ENCODE assay signal across 8 cellular contexts in genomic region chr21:38806942-38807284, GRCh38. TPM values are rescaled to one million over a fixed set of nuclear protein-coding genes. Genes with fewer than 3 reads are reported as not detected.
A peak's percentile ranks its signal among the peaks of the same experiment; 100 is the strongest.
DNase-seq lines count a peak whose midpoint lies in the region; ATAC-seq, FAIRE-seq and TF ChIP-seq lines count a peak whose summit lies in the region.

No MANE protein-coding gene starts in this region.

- H2AFZ ChIP-seq in astrocyte (ENCODE audit: low read depth, low read length), result peak overlapping the region; percentile 12

- no peak for DNase-seq in CD8-positive, alpha-beta memory T cell
- DNase-seq in MG63 (no peak), astrocyte (ENCODE audit: low read depth) (peak; percentile 31), upper lobe of right lung (no peak), H54 (ENCODE audit: insufficient read length, low spot score) (no peak), GM10266 (ENCODE audit: extremely low spot score) (no peak), germinal center (ENCODE audit: low spot score) (no peak)

- H3K36me3 ChIP-seq in CD8-positive, alpha-beta memory T cell (ENCODE audit: insufficient read depth, low read length), result no peaks in the 10 kb centered on the region
- H3K36me3 ChIP-seq in MG63 (peaks cover 42% of the 10 kb centered on the region), astrocyte (ENCODE audit: insufficient read depth, low read length) (peaks cover 1% of the 10 kb centered on the region), liver (ENCODE audit: control insufficient read depth in 4 of 4, insufficient read depth in 3 of 4, low read depth in 1 of 4, low read length in 3 of 4) (peaks cover 2 to 21% (median 12%) of the 10 kb centered on the region in 4 donors), upper lobe of right lung (peaks cover 31% of the 10 kb centered on the region)

- TF ChIP-seq CTCF in astrocyte (IDR thresholded peaks at IDR 0.05; ENCODE audit: insufficient read depth, low read depth, low read length) (no peak), liver (IDR thresholded peaks at IDR 0.05; ENCODE audit: low read depth, low read length, missing input control) (no peak), upper lobe of right lung (IDR thresholded peaks at IDR 0.05) (no peak), GM10266 (IDR thresholded peaks at IDR 0.05; ENCODE audit: control insufficient read depth, insufficient read depth, low read depth, missing control alignments) (no peak)

- H3K4me1 ChIP-seq in CD8-positive, alpha-beta memory T cell (ENCODE audit: insufficient read depth, low read length), result peaks cover 23% of the 10 kb centered on the region
- H3K4me1 ChIP-seq in astrocyte (ENCODE audit: insufficient read depth, low read length), result peaks cover 42% of the 10 kb centered on the region
- peaks cover 4 to 31% (median 15%) of the 10 kb centered on the region in 4 donors for H3K4me1 ChIP-seq in liver (ENCODE audit: control insufficient read depth in 4 of 4, insufficient read depth in 4 of 4, low read length in 3 of 4)
- H3K4me1 ChIP-seq in upper lobe of right lung, result peaks cover 39% of the 10 kb centered on the region

- CTCF ChIA-PET in CD8-positive, alpha-beta memory T cell (lab: Charles Lee), result interaction anchor here (1.2 kb wide), 2 partner anchors 37 to 56 kb away, joined by 3 to 6 read pairs; no protein-coding TSS in a partner anchor

- H3K27me3 Mint-ChIP-seq in CD8-positive, alpha-beta memory T cell, result peaks cover 0 to 1% of the 10 kb centered on the region in 2 donors
- no peaks in the 10 kb centered on the region for H3K27me3 Mint-ChIP-seq in astrocyte (ENCODE audit: low read depth, unreplicated experiment)

- no peaks in the 10 kb centered on the region for H3K9me3 ChIP-seq in CD8-positive, alpha-beta memory T cell (ENCODE audit: low read length)
- H3K9me3 ChIP-seq in MG63 (no peaks in the 10 kb centered on the region), astrocyte (ENCODE audit: insufficient read depth, low read depth, low read length) (no peaks in the 10 kb centered on the region), liver (ENCODE audit: control insufficient read depth in 4 of 4, low read length in 3 of 4) (no peaks in the 10 kb centered on the region), upper lobe of right lung (no peaks in the 10 kb centered on the region)

- H3K36me3 Mint-ChIP-seq in CD8-positive, alpha-beta memory T cell, result peaks cover 0 to 25% (median 4%) of the 10 kb centered on the region in 3 donors
- H3K36me3 Mint-ChIP-seq in astrocyte (ENCODE audit: low read depth, unreplicated experiment), result peaks cover 9% of the 10 kb centered on the region

- H3K4me1 Mint-ChIP-seq in CD8-positive, alpha-beta memory T cell, result peaks cover 22 to 38% (median 36%) of the 10 kb centered on the region in 3 donors
- H3K4me1 Mint-ChIP-seq in astrocyte (ENCODE audit: low read depth, unreplicated experiment), result peaks cover 36% of the 10 kb centered on the region

- 4% methylated on average over 9 of the region's 9 CpGs for WGBS in liver

- H3K27ac ChIP-seq in CD8-positive, alpha-beta memory T cell (ENCODE audit: low read depth, low read length), result peak overlapping the region; percentile 60
- H3K27ac ChIP-seq in astrocyte (ENCODE audit: low read depth, low read length), result peak overlapping the region; percentile 76
- peak overlapping the region; percentile 95 to 99 for H3K27ac ChIP-seq in liver (ENCODE audit: low read depth in 1 of 2, low read length in 2 of 2)
- H3K27ac ChIP-seq in upper lobe of right lung, result peak overlapping the region; percentile 97

- peak overlapping the region; percentile 82 to 96 (median 90) for H3K4me3 Mint-ChIP-seq in CD8-positive, alpha-beta memory T cell
- H3K4me3 Mint-ChIP-seq in astrocyte (ENCODE audit: unreplicated experiment), result peak overlapping the region; percentile 98

- peak overlapping the region; percentile 52 to 92 (median 85) for H3K27ac Mint-ChIP-seq in CD8-positive, alpha-beta memory T cell
- peak overlapping the region; percentile 67 for H3K27ac Mint-ChIP-seq in astrocyte (ENCODE audit: unreplicated experiment)

- no peaks in the 10 kb centered on the region for H3K9me3 Mint-ChIP-seq in CD8-positive, alpha-beta memory T cell
- H3K9me3 Mint-ChIP-seq in astrocyte (ENCODE audit: unreplicated experiment), result no peaks in the 10 kb centered on the region

- intact Hi-C loops in upper lobe of right lung (cut with DNase I), result no loop called here

- peaks cover 51% of the 10 kb centered on the region for H3K79me2 ChIP-seq in astrocyte (ENCODE audit: insufficient read depth, low read length)

- ATAC-seq in upper lobe of right lung, result no peak

- no peak for TF ChIP-seq RAD21 in liver (IDR thresholded peaks at IDR 0.05)

- POLR2A ChIA-PET in CD8-positive, alpha-beta memory T cell (lab: Charles Lee), result interaction anchor here (0.6 to 0.9 kb wide), 2 partner anchors 40 to 551 kb away, joined by 4 read pairs; no protein-coding TSS in a partner anchor

- no peaks in the 10 kb centered on the region for H3K27me3 ChIP-seq in CD8-positive, alpha-beta memory T cell (ENCODE audit: insufficient read depth, low read length, poor library complexity, severe bottlenecking)
- H3K27me3 ChIP-seq in MG63, result no peaks in the 10 kb centered on the region
- no peaks in the 10 kb centered on the region for H3K27me3 ChIP-seq in astrocyte (ENCODE audit: insufficient read depth, low read length)
- H3K27me3 ChIP-seq in liver (ENCODE audit: control insufficient read depth in 4 of 4, insufficient read depth in 4 of 4, low read length in 3 of 4), result no peaks in the 10 kb centered on the region
- H3K27me3 ChIP-seq in upper lobe of right lung, result no peaks in the 10 kb centered on the region

- no peak for FAIRE-seq in astrocyte (lab: Jason Lieb, UNC)
- no peak for FAIRE-seq in H54 (lab: Jason Lieb, UNC)

- peak overlapping the region; percentile 94 for H3K9ac ChIP-seq in astrocyte (ENCODE audit: low read length)
- H3K9ac ChIP-seq in liver (ENCODE audit: low read depth in 1 of 2, low read length in 2 of 2), result peak overlapping the region; percentile 99 to 100

- H3K4me3 ChIP-seq in CD8-positive, alpha-beta memory T cell (ENCODE audit: low read length), result peak overlapping the region; percentile 76
- H3K4me3 ChIP-seq in MG63 (peak overlapping the region; percentile 82), astrocyte (ENCODE audit: insufficient read depth, low read depth, low read length) (peak overlapping the region; percentile 86), liver (ENCODE audit: low read depth in 1 of 3, low read length in 3 of 3) (peak overlapping the region; percentile 75 to 93 (median 92)), upper lobe of right lung (peak overlapping the region; percentile 99)

- peaks cover 35% of the 10 kb centered on the region for H4K20me1 ChIP-seq in astrocyte (ENCODE audit: insufficient read depth, low read length)

- H3K4me2 ChIP-seq in astrocyte (ENCODE audit: low read length), result peak overlapping the region; percentile 95

- no peak for TF ChIP-seq POLR2A in H54 (IDR thresholded peaks at IDR 0.05; ENCODE audit: low read depth, low read length)

TF ChIP-seq in liver, 16 proteins besides CTCF, POLR2A, EP300 and RAD21:
- no peak for TF ChIP-seq GABPA (IDR thresholded peaks at IDR 0.05 in 1 of 2, conservative IDR thresholded peaks at IDR 0.05 in 1 of 2)
- TF ChIP-seq RXRA (IDR thresholded peaks at IDR 0.05), result peak in 1 of 2 donors; percentile 4

RNA-seq across cellular contexts. Expression of gene ETS2, which starts 1.2 kb away (rescaled TPM):
- total RNA-seq in CD8-positive, alpha-beta memory T cell, result 10 to 100 TPM; 37.9 to 39.7 TPM
- 9.7 TPM for polyA plus RNA-seq in CD8-positive, alpha-beta memory T cell
- total RNA-seq in MG63 (2014; rRNA removed; shearing (Covaris generic); ENCODE audit: low replicate concordance), result 12.6 and 12.7 TPM in 2 replicates
- total RNA-seq in astrocyte (37.0 and 40.3 TPM in 2 replicates), liver (10 to 100 TPM; 20.2 to 90.7 TPM), upper lobe of right lung (195 TPM)
- polyA plus RNA-seq in liver, result 10 to 100 TPM; 40.8 to 42.8 TPM
